18 cellular contexts compared by ENCODE assay signal in genomic region chr20:37311710-37312355, GRCh38. TPM values are rescaled to one million over a fixed set of nuclear protein-coding genes. Genes with fewer than 3 reads are reported as not detected.
A peak's percentile ranks its signal among the peaks of the same experiment; 100 is the strongest.
DNase-seq lines count a peak whose midpoint lies in the region.
"Had no signal": no experiment of that assay in that cellular context is flagged by ENCODE, and none has a peak within 500 bp of the region (broad histone marks: within the 10 kb centered on the region; RNA-seq: fewer than 3 reads in every experiment).

No MANE protein-coding gene starts in this region.

- H2AFZ ChIP-seq in GM23248: peak overlapping the region; percentile 40; the same call in 1 of the 2 replicates

- H4K20me1 ChIP-seq in GM23248 (ENCODE audit: insufficient read depth): no peaks in the 10 kb centered on the region

- DNase-seq in GM23248 (peak; percentile 78), SJCRH30 (no peak), iris pigment epithelial cell (ENCODE audit: low read depth) (peak; percentile 57), cerebellum (ENCODE audit: low spot score) (no peak), RPMI8226 (no peak), DMS114 treated with DMSO at 0.1 percent for 48 hours (lab: John Stamatoyannopoulos, UW; ENCODE audit: unreplicated experiment) (no peak)
- DNase-seq: activated CD4-positive, CD25-positive, alpha-beta regulatory T cell treated with anti-CD3 and anti-CD28 coated beads, Interleukin-2, amount 50 U/mL, for 72 hours; CD8-positive, alpha-beta memory T cell; central memory CD4-positive, alpha-beta T cell; stimulated activated CD4-positive, alpha-beta T cell treated with anti-CD3 and anti-CD28 coated beads, Interleukin-4, amount 100 ng/mL, for 4 hours; stimulated activated naive CD8-positive, alpha-beta T cell treated with anti-CD3 and anti-CD28 coated beads, Interleukin-15, amount 100 ng/mL, for 72 hours; SW 1271 had no signal

- H3K79me2 ChIP-seq in GM23248 (ENCODE audit: insufficient read depth): peaks cover 70% of the 10 kb centered on the region

- peak overlapping the region; percentile 83 for H3K27ac ChIP-seq in GM23248
- H3K27ac ChIP-seq in SJCRH30: peak overlapping the region; percentile 57
- H3K27ac ChIP-seq in skin epidermis: peak overlapping the region in 17 of 21 experiments; percentile 5 to 84 (median 57)

- peak overlapping the region; percentile 59 for H3K9ac ChIP-seq in GM23248

- H3K36me3 ChIP-seq in GM23248 (ENCODE audit: low read depth) (no peaks in the 10 kb centered on the region), SJCRH30 (0 out of 2 replicates have a peak, but pooled peaks cover 6% of the 10 kb centered on the region)

- WGBS in GM23248 (ENCODE audit: low coverage in 1 of 2, low lambda C conversion rate in 2 of 2, missing lambda C conversion rate in 2 of 2), 2 experiments: 69 to 73% methylated on average over 17 of the region's 17 CpGs

- no peak overlapping the region for H3K4me3 ChIP-seq in GM23248
- H3K4me3 ChIP-seq in SJCRH30: no peak overlapping the region
- no peak overlapping the region for H3K4me3 ChIP-seq in skin epidermis

- no peaks in the 10 kb centered on the region for H3K9me3 ChIP-seq in GM23248 (ENCODE audit: low read depth)
- H3K9me3 ChIP-seq in SJCRH30 (replicated peaks): no peaks in the 10 kb centered on the region

- H3K27me3 ChIP-seq in GM23248 (replicated peaks; ENCODE audit: insufficient read depth): no peaks in the 10 kb centered on the region
- H3K27me3 ChIP-seq in SJCRH30: no peaks in the 10 kb centered on the region

- in situ Hi-C loops in GM23248 (cut with MboI): no loop called here

- H3K4me1 ChIP-seq in GM23248 (ENCODE audit: insufficient read depth) (peaks cover 33% of the 10 kb centered on the region), SJCRH30 (peaks cover 40% of the 10 kb centered on the region)

- no peaks in the 10 kb centered on the region for H3K9me2 ChIP-seq in GM23248 (ENCODE audit: insufficient read depth)

- peak overlapping the region; percentile 19 for H3K4me2 ChIP-seq in GM23248 (ENCODE audit: unreplicated experiment)

- H3F3A ChIP-seq in GM23248 (ENCODE audit: insufficient read depth): peaks cover 14% of the 10 kb centered on the region; the same call in 1 of the 2 replicates

RNA-seq across cellular contexts. Expression of gene MANBAL, which starts 22.4 kb away (rescaled TPM):
- 23.6 and 24.8 TPM in 2 replicates for total RNA-seq in GM23248 (2014; rRNA removed; shearing (Covaris generic))
- 96.3 and 105 TPM in 2 replicates for polyA plus RNA-seq in GM23248 (2016; fragmentation: Nextera tagmentation; extraction: Ambion mirVana)
- 28.9 and 32.4 TPM in 2 replicates for total RNA-seq in SJCRH30 (2014; rRNA removed; shearing (Covaris generic))
- total RNA-seq in cerebellum: 12.5 TPM

RNA-seq across cellular contexts. Expression of gene SRC, which starts 34.1 kb away (rescaled TPM):
- total RNA-seq in GM23248 (2014; rRNA removed; shearing (Covaris generic)): 28.6 and 29.8 TPM in 2 replicates
- polyA plus RNA-seq in GM23248 (2016; fragmentation: Nextera tagmentation; extraction: Ambion mirVana): 13.9 and 17.0 TPM in 2 replicates
- total RNA-seq in SJCRH30 (2014; rRNA removed; shearing (Covaris generic)): 14.9 and 15.4 TPM in 2 replicates
- total RNA-seq in cerebellum: 29.4 TPM

RNA-seq across cellular contexts. Expression of gene GHRH, which starts 50.2 kb away (rescaled TPM):
- not detected in 2 replicates for total RNA-seq in GM23248 (2014; rRNA removed; shearing (Covaris generic))
- not detected in 2 replicates for polyA plus RNA-seq in GM23248 (2016; fragmentation: Nextera tagmentation; extraction: Ambion mirVana)
- not detected in 2 replicates for total RNA-seq in SJCRH30 (2014; rRNA removed; shearing (Covaris generic))
- total RNA-seq in cerebellum: not detected
- total RNA-seq: activated T-helper 1 cell treated with anti-CD3 and anti-CD28 coated beads, Interleukin-12 subunit alpha, Interleukin-12 subunit beta, Interleukin-2, Interleukin-4 antibody, amounts not matched to agents 30 ng/mL and 10 ng/mL and 1 ng/mL, durations not matched to agents 14 hours and 24 hours and 36 hours; CD8-positive, alpha-beta memory T cell; epithelial cell of proximal tubule; H1; lung microvascular endothelial cell; pulmonary artery endothelial cell had no signal
- polyA plus RNA-seq: CD8-positive, alpha-beta memory T cell; H1 had no signal

Comparison
In these comparisons a context has a peak if more than half of its experiments do, and no peak if none do; other contexts are left out.
1. DNase-seq: peak in GM23248 (single experiment) and iris pigment epithelial cell (single experiment); none in SJCRH30 (0 of 2), cerebellum (single experiment), RPMI8226 (single experiment) and DMS114 treated with DMSO at 0.1 percent for 48 hours (single experiment).
2. Peak in every context shown above with its lines, with median percentiles within 50 percentile points of each other: H3K27ac ChIP-seq.